Comparison of ENCODE assay signal across 16 cellular contexts in the genomic region with DNA sequence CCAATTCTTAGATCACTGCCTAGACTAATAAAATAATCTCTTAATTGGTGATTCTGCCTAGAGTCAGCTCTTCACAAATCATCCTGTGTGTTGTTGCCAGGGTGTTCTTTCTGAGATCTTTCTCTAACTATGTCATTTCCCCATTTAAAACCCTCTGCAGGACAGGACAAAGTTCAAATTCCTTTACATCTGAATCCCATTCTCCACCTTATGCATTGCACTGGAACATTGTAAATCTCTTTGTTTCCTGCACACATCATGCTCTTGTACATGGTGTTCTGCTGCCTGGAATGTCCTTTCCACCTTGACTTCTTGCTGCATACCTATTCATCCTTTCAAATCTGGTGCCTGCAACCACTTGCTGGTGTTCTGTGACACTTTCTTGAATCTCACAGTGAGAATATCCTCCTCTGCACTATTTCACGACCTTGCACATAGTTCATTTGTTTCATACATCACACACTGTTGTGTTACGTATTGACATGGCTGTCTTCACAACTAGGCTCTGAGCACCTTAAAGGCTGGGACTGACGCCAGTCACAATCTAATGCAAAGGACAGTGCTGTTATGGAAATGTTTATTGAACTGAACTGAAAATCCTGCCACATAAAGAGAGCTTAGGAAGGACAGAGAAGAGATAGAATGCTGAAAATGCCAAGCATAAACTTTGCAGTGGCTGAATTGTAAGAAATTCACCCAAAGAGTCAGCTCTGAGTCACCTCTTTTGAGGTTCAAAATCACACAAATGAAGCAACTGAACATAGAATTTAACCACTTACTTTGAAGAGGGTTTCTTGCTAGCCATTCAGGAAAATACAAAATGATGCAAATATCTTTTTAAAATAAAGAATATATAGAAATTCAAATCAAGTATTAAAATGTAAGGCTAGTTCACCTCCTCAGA. TPM values are rescaled to one million over a fixed set of nuclear protein-coding genes. Genes with fewer than 3 reads are reported as not detected.
DNase-seq lines count a peak whose midpoint lies in the region; ATAC-seq, FAIRE-seq and TF ChIP-seq lines count a peak whose summit lies in the region.
"Had no signal": no experiment of that assay in that cellular context is flagged by ENCODE, and none has a peak within 500 bp of the region (broad histone marks: within the 10 kb centered on the region; RNA-seq: fewer than 3 reads in every experiment).

No MANE protein-coding gene starts in this region.

- FAIRE-seq in bronchial epithelial cell (lab: Jason Lieb, UNC) = no peak
- FAIRE-seq: GM12878 had no signal

- DNase-seq in AG04450 (ENCODE audit: low read depth, low spot score) = peak; percentile 24
- peak; percentile 22 for DNase-seq in HT1080 (ENCODE audit: low read depth)
- DNase-seq in bronchial epithelial cell (ENCODE audit: low read depth) = peak; percentile 7
- no peak for DNase-seq in left lobe of liver (ENCODE audit: low spot score)
- DNase-seq in sciatic nerve (ENCODE audit: low spot score) = no peak
- DNase-seq in NCI-H128 (lab: John Stamatoyannopoulos, UW; ENCODE audit: unreplicated experiment) = no peak
- DNase-seq in erythroblast (lab: John Stamatoyannopoulos, UW) = no peak
- DNase-seq: activated naive CD4-positive, alpha-beta T cell; AML-193; MM.1S; SJCRH30; stimulated activated CD4-positive, alpha-beta T cell treated with anti-CD3 and anti-CD28 coated beads, Interleukin-4, amount 100 ng/mL, for 1 hour; upper lobe of right lung had no signal

- POLR2A ChIA-PET in AG04450 (lab: Yijun Ruan, JAX) = no interaction called here

- no peaks in the 10 kb centered on the region for H3K9me3 ChIP-seq in AG04450 (ENCODE audit: control insufficient read depth, insufficient read depth, low read length)
- H3K9me3 ChIP-seq: prostate gland, upper lobe of right lung had no signal

- no peaks in the 10 kb centered on the region for H3K27me3 ChIP-seq in AG04450 (ENCODE audit: control insufficient read depth, insufficient read depth, low read length)
- H3K27me3 ChIP-seq in bronchial epithelial cell (ENCODE audit: control insufficient read depth, insufficient read depth, low read length) = no peaks in the 10 kb centered on the region
- H3K27me3 ChIP-seq: SJCRH30, upper lobe of right lung had no signal

- H3K4me3 ChIP-seq in AG04450 (ENCODE audit: low read depth, low read length) (no peak overlapping the region; the same call in 1 of the 2 replicates), bronchial epithelial cell (ENCODE audit: low read depth, low read length) (no peak overlapping the region)
- H3K4me3 ChIP-seq: GM12878, prostate gland, SJCRH30, upper lobe of right lung had no signal

- ATAC-seq in left lobe of liver = peak; percentile 51
- ATAC-seq in sciatic nerve = no peak
- no peak for ATAC-seq in HG02938 (IDR thresholded peaks at IDR 0.05; ENCODE audit: unreplicated experiment)
- ATAC-seq: GM12878, upper lobe of right lung had no signal

- no peaks in the 10 kb centered on the region for H3K36me3 ChIP-seq in bronchial epithelial cell (ENCODE audit: control insufficient read depth, insufficient read depth, low read length)
- H3K36me3 ChIP-seq: prostate gland, SJCRH30, upper lobe of right lung had no signal

- no peak overlapping the region for H3K27ac ChIP-seq in AG04450 (ENCODE audit: low read depth, low read length)
- H3K27ac ChIP-seq: prostate gland, SJCRH30, upper lobe of right lung had no signal

- TF ChIP-seq CTCF in AG04450 (IDR thresholded peaks at IDR 0.05; ENCODE audit: low read depth, low read length) (no peak), bronchial epithelial cell (IDR thresholded peaks at IDR 0.05; ENCODE audit: insufficient read depth, low read length, severe bottlenecking) (no peak)

- no peak for TF ChIP-seq POLR2A in erythroblast (IDR thresholded peaks at IDR 0.05; ENCODE audit: low read length)

- intact Hi-C loops in sciatic nerve (cut with DNase I) = no loop called here

- CTCF ChIA-PET in AG04450 (lab: Charles Lee) = interaction anchor here (0.7 to 2.3 kb wide), 3 partner anchors 31 to 313 kb away, joined by 3 to 8 read pairs (median 3); no protein-coding TSS in a partner anchor

RNA-seq across cellular contexts. Expression of a gene that starts 26.4 kb away (rescaled TPM):
- polyA plus RNA-seq in AG04450 (2011; rRNA removed) = 48.0 and 53.7 TPM in 2 replicates
- polyA minus RNA-seq in AG04450 (2011; rRNA and poly(A)+ RNA removed) = 37.1 and 50.7 TPM in 2 replicates
- total RNA-seq in HT1080 (2014; rRNA removed; shearing (Covaris generic)) = 1.2 and 1.8 TPM in 2 replicates
- polyA plus RNA-seq in HT1080 (2015; cell fraction: cytosol; rRNA removed) = 10.0 and 10.3 TPM in 2 replicates
- 5.0 and 6.0 TPM in 2 replicates for polyA plus RNA-seq in HT1080 (2015; cell fraction: nucleus; rRNA removed)
- 21.1 and 26.1 TPM in 2 replicates for total RNA-seq in bronchial epithelial cell
- total RNA-seq in left lobe of liver = 209 TPM
- 32.1 TPM for total RNA-seq in sciatic nerve

RNA-seq across cellular contexts. Expression of a gene that starts 32.9 kb away (rescaled TPM):
- 79.3 and 101 TPM in 2 replicates for polyA plus RNA-seq in AG04450 (2011; rRNA removed)
- 21.7 and 30.8 TPM in 2 replicates for polyA minus RNA-seq in AG04450 (2011; rRNA and poly(A)+ RNA removed)
- total RNA-seq in HT1080 (2014; rRNA removed; shearing (Covaris generic)) = 26.9 and 102 TPM in 2 replicates
- polyA plus RNA-seq in HT1080 (2015; cell fraction: cytosol; rRNA removed) = 79.2 and 87.1 TPM in 2 replicates
- polyA plus RNA-seq in HT1080 (2015; cell fraction: nucleus; rRNA removed) = 35.0 and 35.6 TPM in 2 replicates
- 19.0 and 27.3 TPM in 2 replicates for total RNA-seq in bronchial epithelial cell
- 43.4 TPM for total RNA-seq in left lobe of liver
- 51.0 TPM for total RNA-seq in sciatic nerve

Comparison
In these comparisons a context has a peak if more than half of its experiments do, and no peak if none do; other contexts are left out.
1. DNase-seq: peak in AG04450 (single experiment), HT1080 (single experiment) and bronchial epithelial cell (single experiment); none in left lobe of liver (single experiment), sciatic nerve (single experiment), NCI-H128 (single experiment) and erythroblast (0 of 2).